3 cellular contexts compared by ENCODE assay signal in genomic region chr6:115768469-115768868, GRCh38.
"Had no signal": no experiment of that assay in that cellular context is flagged by ENCODE, and none has a peak within 500 bp of the region (broad histone marks: within the 10 kb centered on the region; RNA-seq: fewer than 3 reads in every experiment).

No MANE protein-coding gene starts in this region.

- H3K4me3 ChIP-seq: GM12878 had no signal

- ATAC-seq: GM12878 had no signal

- DNase-seq: GDM1, GF-D8 had no signal
